In genomic region chr16:67014641-67015315, GRCh38 we compare ENCODE assay signal across 9 cellular contexts. TPM values are rescaled to one million over a fixed set of nuclear protein-coding genes. Genes with fewer than 3 reads are reported as not detected.
DNase-seq lines count a peak whose midpoint lies in the region; TF ChIP-seq lines count a peak whose summit lies in the region.
"Had no signal": no experiment of that assay in that cellular context is flagged by ENCODE, and none has a peak within 500 bp of the region (broad histone marks: within the 10 kb centered on the region; RNA-seq: fewer than 3 reads in every experiment).

No MANE protein-coding gene starts in this region.

- no peak for TF ChIP-seq CTCF in ascending aorta (IDR thresholded peaks at IDR 0.05)
- TF ChIP-seq CTCF in type B pancreatic cell (conservative IDR thresholded peaks at IDR 0.05), result no peak

- H3K4me1 Mint-ChIP-seq in activated naive CD4-positive, alpha-beta T cell treated with anti-CD3 and anti-CD28 coated beads, Interleukin-2, amount 50 U/mL, for 24 hours, result no peaks in the 10 kb centered on the region
- peaks cover 22% of the 10 kb centered on the region for H3K4me1 Mint-ChIP-seq in type B pancreatic cell (ENCODE audit: unreplicated experiment)

- no peaks in the 10 kb centered on the region for H3K9me3 ChIP-seq in ascending aorta
- no peaks in the 10 kb centered on the region for H3K9me3 ChIP-seq in mesodermal cell (ENCODE audit: control insufficient read depth, low read length)

- no peaks in the 10 kb centered on the region for H3K27me3 Mint-ChIP-seq in activated naive CD4-positive, alpha-beta T cell treated with anti-CD3 and anti-CD28 coated beads, Interleukin-2, amount 50 U/mL, for 24 hours
- peaks cover 19% of the 10 kb centered on the region for H3K27me3 Mint-ChIP-seq in type B pancreatic cell

- 70 to 75% methylated on average over 2 to 3 of the region's 6 CpGs for WGBS in mesodermal cell (ENCODE audit: insufficient coverage in 2 of 2), 2 experiments

- H3K27me3 ChIP-seq in ascending aorta, result no peaks in the 10 kb centered on the region

- DNase-seq in activated naive CD4-positive, alpha-beta T cell treated with Interleukin-2 at 50 U/mL for 16 hours, result no peak
- no peak for DNase-seq in ascending aorta (ENCODE audit: low spot score in 2 of 2)
- no peak for DNase-seq in type B pancreatic cell (ENCODE audit: extremely low spot score, unreplicated experiment)
- DNase-seq in NCI-H226, result no peak
- no peak for DNase-seq in NCI-H345 (lab: John Stamatoyannopoulos, UW)
- DNase-seq in activated gamma-delta T cell (lab: John Stamatoyannopoulos, UW), result no peak
- DNase-seq: NCI-H510A had no signal

- H3K4me3 Mint-ChIP-seq in activated naive CD4-positive, alpha-beta T cell treated with anti-CD3 and anti-CD28 coated beads, Interleukin-2, amount 50 U/mL, for 24 hours, result peak overlapping the region; percentile 76
- peak overlapping the region; percentile 78 for H3K4me3 Mint-ChIP-seq in type B pancreatic cell

- H3K4me3 ChIP-seq in ascending aorta (peak overlapping the region; percentile 76 to 77), mesodermal cell (ENCODE audit: extremely low read depth, insufficient read depth, low read length, poor library complexity, severe bottlenecking) (peak overlapping the region; percentile 27)

- intact Hi-C loops in ascending aorta (cut with DNase I), result loop anchor here (1.0 to 2.0 kb wide), 4 partner anchors 14 to 36 kb away; partner anchors contain the start of gene CBFB

- H3K9me3 Mint-ChIP-seq in activated naive CD4-positive, alpha-beta T cell treated with anti-CD3 and anti-CD28 coated beads, Interleukin-2, amount 50 U/mL, for 24 hours, result no peaks in the 10 kb centered on the region
- no peaks in the 10 kb centered on the region for H3K9me3 Mint-ChIP-seq in type B pancreatic cell

- no peaks in the 10 kb centered on the region for H3K36me3 Mint-ChIP-seq in activated naive CD4-positive, alpha-beta T cell treated with anti-CD3 and anti-CD28 coated beads, Interleukin-2, amount 50 U/mL, for 24 hours
- no peaks in the 10 kb centered on the region for H3K36me3 Mint-ChIP-seq in type B pancreatic cell

- no peak overlapping the region for H3K27ac Mint-ChIP-seq in activated naive CD4-positive, alpha-beta T cell treated with anti-CD3 and anti-CD28 coated beads, Interleukin-2, amount 50 U/mL, for 24 hours
- peak overlapping the region; percentile 77 for H3K27ac Mint-ChIP-seq in type B pancreatic cell

- peaks cover 0 to 15% of the 10 kb centered on the region in 2 donors for H3K4me1 ChIP-seq in ascending aorta
- H3K4me1 ChIP-seq in mesodermal cell (ENCODE audit: control insufficient read depth, insufficient read depth, low read length, poor library complexity, severe bottlenecking), result peaks cover 18% of the 10 kb centered on the region

- H3K36me3 ChIP-seq in ascending aorta (no peaks in the 10 kb centered on the region), mesodermal cell (ENCODE audit: control insufficient read depth, insufficient read depth, low read length) (no peaks in the 10 kb centered on the region)

- peak overlapping the region; percentile 77 to 83 for H3K27ac ChIP-seq in ascending aorta
- H3K27ac ChIP-seq in mesodermal cell (ENCODE audit: low read depth, low read length, severe bottlenecking), result peak overlapping the region; percentile 72

RNA-seq across cellular contexts. Expression of gene CBFB, which starts 14.2 kb away (rescaled TPM):
- total RNA-seq in ascending aorta, result 59.1 TPM
- 89.3 TPM for polyA plus RNA-seq in mesodermal cell (2013, experiment 1 of 2)
- 80.7 TPM for polyA plus RNA-seq in mesodermal cell (2013, experiment 2 of 2)
- total RNA-seq in type B pancreatic cell (ENCODE audit: low replicate concordance), result 48.8 and 77.1 TPM in 2 replicates

RNA-seq across cellular contexts. Expression of gene CES4A, which starts 26.4 kb away (rescaled TPM):
- total RNA-seq in ascending aorta, result 0.11 TPM
- 1.4 TPM for polyA plus RNA-seq in mesodermal cell (2013, experiment 1 of 2)
- polyA plus RNA-seq in mesodermal cell (2013, experiment 2 of 2), result 0.86 TPM
- 11.5 and 13.9 TPM in 2 replicates for total RNA-seq in type B pancreatic cell (ENCODE audit: low replicate concordance)

RNA-seq across cellular contexts. Expression of gene CES3, which starts 53.7 kb away (rescaled TPM):
- total RNA-seq in ascending aorta, result not detected
- polyA plus RNA-seq in mesodermal cell (2013, experiment 1 of 2), result 1.5 TPM
- 1.3 TPM for polyA plus RNA-seq in mesodermal cell (2013, experiment 2 of 2)
- 0.48 and 1.1 TPM in 2 replicates for total RNA-seq in type B pancreatic cell (ENCODE audit: low replicate concordance)

Comparison
In these comparisons a context has a peak if more than half of its experiments do, and no peak if none do; other contexts are left out.
1. RNA of gene CES4A, which starts 26.4 kb away (total RNA-seq): 11.5 to 13.9 TPM in type B pancreatic cell; 0.11 TPM in ascending aorta (single experiment); every median in the first group is over 10 times any median in the second.